In genomic region chr5:34923694-34924461, GRCh38 we compare ENCODE assay signal across 8 cellular contexts. TPM values are rescaled to one million over a fixed set of nuclear protein-coding genes. Genes with fewer than 3 reads are reported as not detected.
DNase-seq lines count a peak whose midpoint lies in the region; ATAC-seq and TF ChIP-seq lines count a peak whose summit lies in the region.

No MANE protein-coding gene starts in this region.

- no peak for DNase-seq in CD4-positive, alpha-beta T cell
- DNase-seq in activated CD8-positive, alpha-beta T cell treated with anti-CD3 and anti-CD28 coated beads, Interleukin-2, amount 10 ng/mL, durations not matched to agents 7 days and 5 days = peak; percentile 54
- DNase-seq in kidney epithelial cell (ENCODE audit: low read depth) (peak; percentile 71), substantia nigra (lab: John Stamatoyannopoulos, UW) (no peak), left lobe of liver (ENCODE audit: low spot score) (no peak), HuH-7.5 (ENCODE audit: low spot score) (no peak)

- POLR2A ChIA-PET in CD4-positive, alpha-beta T cell (lab: Charles Lee) = interaction anchor here (1.6 kb wide), 1 partner anchor 9 kb away, joined by 15 read pairs; the partner anchor contains the start of genes BRIX1 and RAD1
- POLR2A ChIA-PET in activated CD8-positive, alpha-beta T cell treated with anti-CD3 and anti-CD28 coated beads, Interleukin-2, amount 10 ng/mL, durations not matched to agents 7 days and 5 days (lab: Charles Lee) = interaction anchor here (2.2 kb wide), 1 partner anchor 9 kb away, joined by 18 read pairs; the partner anchor contains the start of genes BRIX1 and RAD1

- no peak overlapping the region for H3K4me3 Mint-ChIP-seq in CD4-positive, alpha-beta T cell
- H3K4me3 Mint-ChIP-seq in activated CD8-positive, alpha-beta T cell treated with anti-CD3 and anti-CD28 coated beads, Interleukin-2, amount 10 ng/mL, durations not matched to agents 7 days and 5 days = no peak overlapping the region

- intact Hi-C loops in CD4-positive, alpha-beta T cell (cut with DNase I, micrococcal nuclease) = loop anchor here in 1 of 2 experiments (10.0 kb wide), 1 partner anchor 1321 kb away; the partner anchor contains the start of gene NADK2

- H3K36me3 Mint-ChIP-seq in CD4-positive, alpha-beta T cell (ENCODE audit: low read depth) = peaks cover 67% of the 10 kb centered on the region
- peaks cover 51% of the 10 kb centered on the region for H3K36me3 Mint-ChIP-seq in activated CD8-positive, alpha-beta T cell treated with anti-CD3 and anti-CD28 coated beads, Interleukin-2, amount 10 ng/mL, durations not matched to agents 7 days and 5 days (ENCODE audit: low read depth)

- no peak overlapping the region for H3K9ac ChIP-seq in HUES6 (ENCODE audit: low read length)

- no peak overlapping the region for H3K27ac ChIP-seq in CD4-positive, alpha-beta T cell (ENCODE audit: low read depth, low read length)
- H3K27ac ChIP-seq in HUES6 (ENCODE audit: low read depth, low read length) (peak overlapping the region; percentile 62; the same call in 1 of the 2 replicates), substantia nigra (ENCODE audit: low read depth, low read length, poor library complexity, severe bottlenecking) (no peak overlapping the region)

- no peaks in the 10 kb centered on the region for H3K9me3 Mint-ChIP-seq in CD4-positive, alpha-beta T cell
- H3K9me3 Mint-ChIP-seq in activated CD8-positive, alpha-beta T cell treated with anti-CD3 and anti-CD28 coated beads, Interleukin-2, amount 10 ng/mL, durations not matched to agents 7 days and 5 days (ENCODE audit: insufficient read depth) = no peaks in the 10 kb centered on the region

- H3K4me1 ChIP-seq in HUES6 (ENCODE audit: control insufficient read depth, insufficient read depth, low read length) = peaks cover 8% of the 10 kb centered on the region; the same call in 1 of the 2 replicates

- H3K36me3 ChIP-seq in HUES6 (ENCODE audit: control insufficient read depth, insufficient read depth, low read length) (peaks cover 80% of the 10 kb centered on the region), kidney epithelial cell (ENCODE audit: control insufficient read depth, insufficient read depth, low read length) (no peaks in the 10 kb centered on the region)

- H3K4me1 Mint-ChIP-seq in CD4-positive, alpha-beta T cell (ENCODE audit: low read depth) = peaks cover under 1% of the 10 kb centered on the region
- peaks cover 32% of the 10 kb centered on the region for H3K4me1 Mint-ChIP-seq in activated CD8-positive, alpha-beta T cell treated with anti-CD3 and anti-CD28 coated beads, Interleukin-2, amount 10 ng/mL, durations not matched to agents 7 days and 5 days (ENCODE audit: low read depth)

- H3K4me3 ChIP-seq in HUES6 (ENCODE audit: low read depth, low read length) (no peak overlapping the region), kidney epithelial cell (ENCODE audit: low read depth, low read length) (no peak overlapping the region)

- no peak for TF ChIP-seq CTCF in CD4-positive, alpha-beta T cell (IDR thresholded peaks at IDR 0.05)
- no peak for TF ChIP-seq CTCF in kidney epithelial cell (IDR thresholded peaks at IDR 0.05; ENCODE audit: insufficient read depth, low read length, poor library complexity, severe bottlenecking)

- H3K9me3 ChIP-seq in CD4-positive, alpha-beta T cell (ENCODE audit: control insufficient read depth, low read length) = no peaks in the 10 kb centered on the region
- H3K9me3 ChIP-seq in HUES6 (ENCODE audit: control insufficient read depth, insufficient read depth, low read depth, low read length) = no peaks in the 10 kb centered on the region

- no peaks in the 10 kb centered on the region for H3K27me3 Mint-ChIP-seq in CD4-positive, alpha-beta T cell
- H3K27me3 Mint-ChIP-seq in activated CD8-positive, alpha-beta T cell treated with anti-CD3 and anti-CD28 coated beads, Interleukin-2, amount 10 ng/mL, durations not matched to agents 7 days and 5 days (ENCODE audit: low read depth) = no peaks in the 10 kb centered on the region

- CTCF ChIA-PET in CD4-positive, alpha-beta T cell (lab: Charles Lee) = interaction anchor here (0.8 to 1.2 kb wide), 2 partner anchors 9 to 26 kb away, joined by 3 to 6 read pairs; partner anchors contain the start of genes BRIX1 and RAD1
- CTCF ChIA-PET in activated CD8-positive, alpha-beta T cell treated with anti-CD3 and anti-CD28 coated beads, Interleukin-2, amount 10 ng/mL, durations not matched to agents 7 days and 5 days (lab: Charles Lee) = interaction anchor here (0.6 to 1.3 kb wide), 4 partner anchors 9 to 326 kb away, joined by 3 read pairs; no protein-coding TSS in a partner anchor

- no peaks in the 10 kb centered on the region for H3K27me3 ChIP-seq in CD4-positive, alpha-beta T cell (ENCODE audit: control insufficient read depth, insufficient read depth, low read length)
- no peaks in the 10 kb centered on the region for H3K27me3 ChIP-seq in HUES6 (ENCODE audit: control insufficient read depth, insufficient read depth, low read length)
- no peaks in the 10 kb centered on the region for H3K27me3 ChIP-seq in kidney epithelial cell (ENCODE audit: control insufficient read depth, insufficient read depth, low read length)

- H3K27ac Mint-ChIP-seq in CD4-positive, alpha-beta T cell = no peak overlapping the region
- peak overlapping the region; percentile 55 for H3K27ac Mint-ChIP-seq in activated CD8-positive, alpha-beta T cell treated with anti-CD3 and anti-CD28 coated beads, Interleukin-2, amount 10 ng/mL, durations not matched to agents 7 days and 5 days

- ATAC-seq in CD4-positive, alpha-beta T cell (ENCODE audit: poor library complexity) = peak; percentile 59
- ATAC-seq in GM19463 (IDR thresholded peaks at IDR 0.05; ENCODE audit: unreplicated experiment) = peak; percentile 79
- peak; percentile 92 for ATAC-seq in activated CD8-positive, alpha-beta T cell treated with anti-CD3 and anti-CD28 coated beads, Interleukin-2, amount 10 ng/mL, durations not matched to agents 7 days and 5 days
- ATAC-seq in left lobe of liver = no peak

RNA-seq across cellular contexts. Expression of gene DNAJC21, which starts 5.5 kb away (rescaled TPM):
- 10 to 100 TPM; 47.9 to 50.4 TPM for total RNA-seq in CD4-positive, alpha-beta T cell
- 10 to 100 TPM; 58.6 to 59.3 TPM for total RNA-seq in activated CD8-positive, alpha-beta T cell treated with anti-CD3 and anti-CD28 coated beads, Interleukin-2, amount 10 ng/mL, durations not matched to agents 7 days and 5 days
- total RNA-seq in kidney epithelial cell (22.1 and 37.0 TPM in 2 replicates), left lobe of liver (18.5 TPM)

RNA-seq across cellular contexts. Expression of gene BRIX1, which starts 8.4 kb away (rescaled TPM):
- total RNA-seq in CD4-positive, alpha-beta T cell = 10 to 100 TPM; 29.7 to 30.2 TPM
- 10 to 100 TPM; 41.6 to 46.4 TPM for total RNA-seq in activated CD8-positive, alpha-beta T cell treated with anti-CD3 and anti-CD28 coated beads, Interleukin-2, amount 10 ng/mL, durations not matched to agents 7 days and 5 days
- total RNA-seq in kidney epithelial cell (30.9 and 40.1 TPM in 2 replicates), left lobe of liver (4.6 TPM)

RNA-seq across cellular contexts. Expression of gene RAD1, which starts 8.6 kb away (rescaled TPM):
- 10 to 100 TPM; 26.7 to 29.2 TPM for total RNA-seq in CD4-positive, alpha-beta T cell
- total RNA-seq in activated CD8-positive, alpha-beta T cell treated with anti-CD3 and anti-CD28 coated beads, Interleukin-2, amount 10 ng/mL, durations not matched to agents 7 days and 5 days = 10 to 100 TPM; 29.7 to 32.4 TPM
- total RNA-seq in kidney epithelial cell = 13.1 and 17.9 TPM in 2 replicates
- total RNA-seq in left lobe of liver = 5.7 TPM

Comparison
In these comparisons a context has a peak if more than half of its experiments do, and no peak if none do; other contexts are left out.
1. DNase-seq: peak in activated CD8-positive, alpha-beta T cell treated with anti-CD3 and anti-CD28 coated beads, Interleukin-2, amount 10 ng/mL, durations not matched to agents 7 days and 5 days (single experiment) and kidney epithelial cell (single experiment); none in CD4-positive, alpha-beta T cell (0 of 10), substantia nigra (0 of 49), left lobe of liver (single experiment) and HuH-7.5 (single experiment).